22 cellular contexts compared by ENCODE assay signal in the genomic region with DNA sequence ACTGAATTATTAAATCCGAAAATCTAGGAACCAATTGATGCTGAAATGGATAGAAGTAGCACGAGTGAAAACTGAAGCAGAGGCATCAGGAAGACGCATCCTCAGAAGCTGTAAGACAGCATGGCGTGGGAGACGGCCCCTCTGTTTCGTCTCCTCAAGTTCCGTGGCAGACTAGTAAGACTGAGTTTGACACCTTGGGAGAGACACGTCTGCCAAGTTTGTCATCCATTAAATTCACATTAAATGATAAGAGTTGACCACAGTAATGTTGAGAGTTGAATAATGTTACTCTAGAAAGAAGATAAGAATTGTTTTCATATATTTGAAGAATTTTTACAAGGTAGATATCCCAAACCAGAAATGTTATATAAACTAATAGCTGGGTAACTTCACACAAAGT.
"Had no signal": no experiment of that assay in that cellular context is flagged by ENCODE, and none has a peak within 500 bp of the region (broad histone marks: within the 10 kb centered on the region; RNA-seq: fewer than 3 reads in every experiment).

No MANE protein-coding gene starts in this region.

- H3K27ac ChIP-seq: KMS-11, RWPE1 had no signal

- ATAC-seq: HepG2, K562 had no signal

- H3K4me3 ChIP-seq: K562, MG63 had no signal

- H3K27me3 Mint-ChIP-seq: IgD-negative memory B cell had no signal

- DNase-seq: Kasumi-1, MG63, NCI-H1092, NCI-H1105 treated with DMSO at 0.1 percent for 48 hours, NCI-H1417 treated with DMSO at 0.1 percent for 48 hours, NCI-H146, NCI-H1694 treated with DMSO at 0.1 percent for 48 hours, NCI-H1930, NCI-H2081, NCI-H2107, NCI-H2227 treated with DMSO at 0.1 percent for 48 hours, NCI-H524, NCI-H526 treated with DMSO at 0.1 percent for 48 hours, NCI-H748 treated with DMSO at 0.1 percent for 48 hours, SHP77, SK-N-SH, SW 1271 had no signal

- H3K9me2 ChIP-seq: SK-N-SH had no signal

- H3K4me2 ChIP-seq: KMS-11, SK-N-SH had no signal

- H3K36me3 ChIP-seq: MG63 had no signal

- H3K9ac ChIP-seq: KMS-11, SK-N-SH had no signal

- H3K9me3 ChIP-seq: MG63, SK-N-SH had no signal

- H3K27ac Mint-ChIP-seq: IgD-negative memory B cell had no signal

- H3K27me3 ChIP-seq: MG63 had no signal

- H3K4me3 Mint-ChIP-seq: IgD-negative memory B cell had no signal

- H3K36me3 Mint-ChIP-seq: IgD-negative memory B cell had no signal
